In the genomic region with DNA sequence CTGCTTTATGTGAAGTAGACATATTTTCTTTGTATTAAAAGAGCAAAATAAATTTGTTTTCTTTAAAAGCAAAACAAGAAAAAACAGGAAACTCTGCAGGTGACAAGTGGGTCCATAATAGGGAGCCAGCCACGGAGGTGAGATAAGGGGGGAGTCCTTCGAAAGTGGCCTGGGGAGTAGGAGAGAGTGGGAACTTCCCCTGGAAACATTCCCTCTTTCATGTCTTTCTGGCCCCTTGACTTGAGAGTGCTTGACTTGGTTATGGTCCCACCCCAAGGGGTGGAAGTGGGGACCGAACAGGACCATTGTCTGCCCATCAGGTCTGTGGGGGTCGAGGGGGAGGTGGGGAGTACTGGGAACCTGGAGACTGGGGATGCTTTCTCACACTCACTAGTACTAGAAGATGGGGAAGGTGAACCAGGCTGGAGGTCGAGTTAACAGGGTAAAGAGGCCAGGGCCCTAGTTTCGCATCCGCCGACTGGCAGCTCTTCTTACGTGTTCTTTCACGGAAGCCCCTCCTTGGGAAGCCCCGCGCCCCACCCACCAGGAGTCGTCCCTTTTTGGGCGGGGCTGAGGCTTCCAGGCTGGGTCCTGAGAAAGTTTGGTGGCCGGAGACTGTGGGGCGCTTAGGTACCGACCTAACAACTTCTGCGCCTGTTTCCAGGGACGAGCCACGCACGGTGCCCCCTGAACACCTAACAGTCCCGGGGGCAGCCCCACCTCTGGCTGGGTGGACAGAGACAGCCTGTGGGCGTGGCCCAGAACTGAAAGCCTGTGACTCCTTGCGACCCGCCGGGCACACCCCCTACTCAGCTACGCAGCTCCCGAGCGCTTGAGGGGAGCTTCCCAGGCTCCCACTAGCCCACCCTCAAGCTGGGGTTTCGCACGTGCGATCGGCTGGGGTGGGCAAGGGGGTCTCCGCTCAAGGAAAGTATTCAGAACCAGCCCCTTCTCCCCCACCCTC, we compare ENCODE assay signal across 8 cellular contexts. TPM values are rescaled to one million over a fixed set of nuclear protein-coding genes. Genes with fewer than 3 reads are reported as not detected.
DNase-seq lines count a peak whose midpoint lies in the region; ATAC-seq, FAIRE-seq and TF ChIP-seq lines count a peak whose summit lies in the region.

No MANE protein-coding gene starts in this region.

- H3F3A ChIP-seq in DOHH2 (ENCODE audit: control insufficient read depth, insufficient read depth): peaks cover 13% of the 10 kb centered on the region

- peak; percentile 86 to 90 for DNase-seq in activated CD4-positive, alpha-beta T cell treated with anti-CD3 and anti-CD28 coated beads, Interleukin-2, amount 50 U/mL, for 48 hours
- no peak for DNase-seq in endothelial cell of umbilical vein (ENCODE audit: low read depth, low spot score)
- DNase-seq in tibial nerve (ENCODE audit: low spot score in 2 of 2): no peak
- DNase-seq in iPS-NIHi11 (ENCODE audit: low spot score): no peak

- TSS peak; percentile 23 for BruUV-seq in endothelial cell of umbilical vein (replicated peaks; lab: Mats Ljungman, UMichigan)

- WGBS in tibial nerve, 2 donors: 5 to 10% methylated on average over 22 to 33 of the region's 34 CpGs

- no peaks in the 10 kb centered on the region for H3K9me2 ChIP-seq in DOHH2 (replicated peaks; ENCODE audit: control insufficient read depth, low read length)

- no peaks in the 10 kb centered on the region for H3K9me1 ChIP-seq in endothelial cell of umbilical vein (replicated peaks; ENCODE audit: control insufficient read depth, extremely low read depth, insufficient read depth, low read length)

- dilution Hi-C loops in endothelial cell of umbilical vein (cut with MboI; ENCODE audit: extremely low pct_ligation_motif_present, low sequenced_read_pairs): no loop called here

- H3K4me1 ChIP-seq in DOHH2 (ENCODE audit: control insufficient read depth, low read length) (peaks cover 44% of the 10 kb centered on the region), KMS-11 (ENCODE audit: low read depth, poor library complexity, severe bottlenecking) (peaks cover 21% of the 10 kb centered on the region), endothelial cell of umbilical vein (ENCODE audit: control insufficient read depth, extremely low read depth, insufficient read depth, low read length) (peaks cover 12% of the 10 kb centered on the region), neuron (ENCODE audit: insufficient read depth, low read length) (peaks cover 10% of the 10 kb centered on the region), tibial nerve (peaks cover 0 to 68% (median 36%) of the 10 kb centered on the region in 4 donors)

- peak; percentile 43 for ATAC-seq in GM21447 (IDR thresholded peaks at IDR 0.05; ENCODE audit: unreplicated experiment)

- no peak for TF ChIP-seq EP300 in tibial nerve (IDR thresholded peaks at IDR 0.05)

- TF ChIP-seq POLR2A in endothelial cell of umbilical vein (IDR thresholded peaks at IDR 0.05; ENCODE audit: low read depth, low read length) (no peak), tibial nerve (IDR thresholded peaks at IDR 0.05) (no peak)

- H3K4me3 ChIP-seq in DOHH2 (ENCODE audit: low read length) (peak overlapping the region; percentile 90), KMS-11 (IDR thresholded peaks at IDR 0.05; ENCODE audit: insufficient read depth, low read depth, low read length) (no peak overlapping the region), endothelial cell of umbilical vein (replicated peaks in 1 of 3; ENCODE audit: insufficient read depth in 1 of 3, low read depth in 1 of 3, low read length in 3 of 3) (peak overlapping the region; percentile 78 to 89 (median 81)), neuron (ENCODE audit: low read length) (peak overlapping the region; percentile 53), tibial nerve (peak overlapping the region; percentile 66 to 91 (median 82))

- H3K9ac ChIP-seq in KMS-11 (peak overlapping the region; percentile 65; the same call in 1 of the 2 replicates), endothelial cell of umbilical vein (replicated peaks; ENCODE audit: extremely low read depth, insufficient read depth, low read length) (peak overlapping the region; percentile 59)

- CTCF ChIA-PET in endothelial cell of umbilical vein (lab: Charles Lee): interaction anchor here (1.0 to 2.9 kb wide), 7 partner anchors 11 to 205 kb away, joined by 3 to 30 read pairs (median 13); partner anchors contain the start of gene NOL3

- H3K36me3 ChIP-seq in DOHH2 (ENCODE audit: control insufficient read depth, low read length): no peaks in the 10 kb centered on the region
- no peaks in the 10 kb centered on the region for H3K36me3 ChIP-seq in KMS-11 (ENCODE audit: insufficient read depth)
- no peaks in the 10 kb centered on the region for H3K36me3 ChIP-seq in endothelial cell of umbilical vein (ENCODE audit: control insufficient read depth in 2 of 2, extremely low read depth in 1 of 2, insufficient read depth in 2 of 2, low read length in 2 of 2)
- H3K36me3 ChIP-seq in neuron (ENCODE audit: insufficient read depth, low read length): no peaks in the 10 kb centered on the region
- H3K36me3 ChIP-seq in tibial nerve: no peaks in the 10 kb centered on the region

- H3K79me2 ChIP-seq in DOHH2 (ENCODE audit: control insufficient read depth, low read length) (no peaks in the 10 kb centered on the region), KMS-11 (ENCODE audit: insufficient read depth, low read depth) (no peaks in the 10 kb centered on the region), endothelial cell of umbilical vein (ENCODE audit: control insufficient read depth, insufficient read depth, low read length) (no peaks in the 10 kb centered on the region)

- H4K20me1 ChIP-seq in DOHH2 (ENCODE audit: control insufficient read depth, insufficient read depth, low read depth, low read length): peaks cover 13% of the 10 kb centered on the region; the same call in 1 of the 2 replicates
- H4K20me1 ChIP-seq in KMS-11 (ENCODE audit: insufficient read depth): no peaks in the 10 kb centered on the region
- no peaks in the 10 kb centered on the region for H4K20me1 ChIP-seq in endothelial cell of umbilical vein (replicated peaks; ENCODE audit: control insufficient read depth, extremely low read depth, insufficient read depth, low read length)

- H3K4me2 ChIP-seq in DOHH2 (ENCODE audit: low read length) (peak overlapping the region; percentile 93), KMS-11 (peak overlapping the region; percentile 98), endothelial cell of umbilical vein (ENCODE audit: insufficient read depth, low read length) (peak overlapping the region; percentile 94)

- no peaks in the 10 kb centered on the region for H3K9me3 ChIP-seq in DOHH2 (ENCODE audit: control insufficient read depth, insufficient read depth, low read length)
- H3K9me3 ChIP-seq in endothelial cell of umbilical vein (replicated peaks; ENCODE audit: control insufficient read depth, insufficient read depth, low read length): no peaks in the 10 kb centered on the region
- no peaks in the 10 kb centered on the region for H3K9me3 ChIP-seq in neuron (ENCODE audit: low read length)
- H3K9me3 ChIP-seq in tibial nerve: no peaks in the 10 kb centered on the region

- FAIRE-seq in endothelial cell of umbilical vein (lab: Jason Lieb, UNC): peak; percentile 72

- H3K27ac ChIP-seq in DOHH2 (ENCODE audit: low read depth, low read length): no peak overlapping the region
- H3K27ac ChIP-seq in KMS-11: peak overlapping the region; percentile 64
- peak overlapping the region; percentile 18 for H3K27ac ChIP-seq in endothelial cell of umbilical vein (ENCODE audit: insufficient read depth, low read depth, low read length)
- H3K27ac ChIP-seq in tibial nerve: peak overlapping the region; percentile 31 to 87 (median 58)

- H3K27me3 ChIP-seq in DOHH2 (ENCODE audit: control insufficient read depth, low read length) (peaks cover 33% of the 10 kb centered on the region), KMS-11 (ENCODE audit: insufficient read depth, low read depth) (no peaks in the 10 kb centered on the region), endothelial cell of umbilical vein (ENCODE audit: control insufficient read depth in 2 of 2, insufficient read depth in 2 of 2, low read length in 2 of 2) (peaks cover 13 to 16% of the 10 kb centered on the region in 2 experiments), neuron (ENCODE audit: insufficient read depth, low read length) (peaks cover 87% of the 10 kb centered on the region), tibial nerve (peaks cover 0 to 36% of the 10 kb centered on the region in 2 donors)

- TF ChIP-seq CTCF in DOHH2 (IDR thresholded peaks at IDR 0.05; ENCODE audit: low read depth, low read length, poor library complexity, severe bottlenecking): no peak
- no peak for TF ChIP-seq CTCF in KMS-11 (conservative IDR thresholded peaks at IDR 0.05; ENCODE audit: low read depth, low read length)
- no peak for TF ChIP-seq CTCF in endothelial cell of umbilical vein (IDR thresholded peaks at IDR 0.05; ENCODE audit: extremely low read depth in 1 of 2, insufficient read depth in 1 of 2, low read depth in 1 of 2, low read length in 2 of 2)
- no peak for TF ChIP-seq CTCF in tibial nerve (IDR thresholded peaks at IDR 0.05)

- POLR2A ChIA-PET in endothelial cell of umbilical vein (lab: Charles Lee): interaction anchor here (0.9 kb wide), 1 partner anchor 11 kb away, joined by 3 read pairs; the partner anchor contains the start of gene NOL3

- H2AFZ ChIP-seq in KMS-11 (ENCODE audit: low read depth) (peak overlapping the region; percentile 86), endothelial cell of umbilical vein (ENCODE audit: low read depth, low read length) (peak overlapping the region; percentile 95), neuron (ENCODE audit: low read depth, low read length) (peak overlapping the region; percentile 56)

- intact Hi-C loops in endothelial cell of umbilical vein (cut with micrococcal nuclease): loop anchor here (1.0 kb wide), 2 partner anchors 178 to 182 kb away; no protein-coding TSS in a partner anchor

RNA-seq across cellular contexts. Expression of gene TRADD, which starts 0.8 kb away (rescaled TPM):
- total RNA-seq in endothelial cell of umbilical vein: 15.2 and 17.4 TPM in 2 replicates
- polyA plus RNA-seq in endothelial cell of umbilical vein: 22.6 and 23.3 TPM in 2 replicates
- 11.2 and 16.3 TPM in 2 replicates for polyA plus RNA-seq in endothelial cell of umbilical vein (2011; cell fraction: cytosol; rRNA removed)
- polyA plus RNA-seq in endothelial cell of umbilical vein (2011; cell fraction: nucleus; rRNA removed): 16.4 and 19.0 TPM in 2 replicates
- polyA plus RNA-seq in endothelial cell of umbilical vein (2012): 12.3 and 21.4 TPM in 2 replicates
- polyA minus RNA-seq in endothelial cell of umbilical vein: 5.5 and 5.9 TPM in 2 replicates
- 3.2 TPM for polyA minus RNA-seq in endothelial cell of umbilical vein (2011; cell fraction: cytosol; rRNA and poly(A)+ RNA removed)
- 3.7 and 4.8 TPM in 2 replicates for polyA minus RNA-seq in endothelial cell of umbilical vein (2011; cell fraction: nucleus; rRNA and poly(A)+ RNA removed)
- 10 to 100 TPM; 26.0 to 46.5 (median 36.2) TPM for total RNA-seq in tibial nerve

RNA-seq across cellular contexts. Expression of gene FBXL8, which starts 0.8 kb away (rescaled TPM):
- total RNA-seq in endothelial cell of umbilical vein: 5.4 and 7.0 TPM in 2 replicates
- 7.4 and 12.8 TPM in 2 replicates for polyA plus RNA-seq in endothelial cell of umbilical vein
- 2.3 and 3.7 TPM in 2 replicates for polyA plus RNA-seq in endothelial cell of umbilical vein (2011; cell fraction: cytosol; rRNA removed)
- 23.9 and 29.6 TPM in 2 replicates for polyA plus RNA-seq in endothelial cell of umbilical vein (2011; cell fraction: nucleus; rRNA removed)
- polyA plus RNA-seq in endothelial cell of umbilical vein (2012): 2.9 and 4.3 TPM in 2 replicates
- 2.4 and 3.6 TPM in 2 replicates for polyA minus RNA-seq in endothelial cell of umbilical vein
- 4.7 TPM for polyA minus RNA-seq in endothelial cell of umbilical vein (2011; cell fraction: cytosol; rRNA and poly(A)+ RNA removed)
- 2.4 and 10.0 TPM in 2 replicates for polyA minus RNA-seq in endothelial cell of umbilical vein (2011; cell fraction: nucleus; rRNA and poly(A)+ RNA removed)
- total RNA-seq in tibial nerve: 10 to 100 TPM; 17.7 to 58.5 (median 40.0) TPM

RNA-seq across cellular contexts. Expression of gene HSF4, which starts 5.6 kb away (rescaled TPM):
- total RNA-seq in endothelial cell of umbilical vein (4.7 and 5.5 TPM in 2 replicates), tibial nerve (100 to 1,000 TPM; 103 to 167 (median 153) TPM)
- polyA plus RNA-seq in endothelial cell of umbilical vein: 4.8 and 7.9 TPM in 2 replicates
- 0.41 and 0.61 TPM in 2 replicates for polyA plus RNA-seq in endothelial cell of umbilical vein (2011; cell fraction: cytosol; rRNA removed)
- polyA plus RNA-seq in endothelial cell of umbilical vein (2011; cell fraction: nucleus; rRNA removed): 54.5 and 61.7 TPM in 2 replicates
- polyA plus RNA-seq in endothelial cell of umbilical vein (2012): 2.7 and 9.2 TPM in 2 replicates
- 0.49 and 3.3 TPM in 2 replicates for polyA minus RNA-seq in endothelial cell of umbilical vein
- polyA minus RNA-seq in endothelial cell of umbilical vein (2011; cell fraction: cytosol; rRNA and poly(A)+ RNA removed): 2.7 TPM
- polyA minus RNA-seq in endothelial cell of umbilical vein (2011; cell fraction: nucleus; rRNA and poly(A)+ RNA removed): 3.3 and 13.7 TPM in 2 replicates

RNA-seq across cellular contexts. Expression of gene B3GNT9, which starts 8.1 kb away (rescaled TPM):
- 1.6 and 4.0 TPM in 2 replicates for total RNA-seq in endothelial cell of umbilical vein
- 6.4 and 6.8 TPM in 2 replicates for polyA plus RNA-seq in endothelial cell of umbilical vein
- polyA plus RNA-seq in endothelial cell of umbilical vein (2011; cell fraction: cytosol; rRNA removed): 3.6 and 3.9 TPM in 2 replicates
- 3.1 and 3.2 TPM in 2 replicates for polyA plus RNA-seq in endothelial cell of umbilical vein (2011; cell fraction: nucleus; rRNA removed)
- 1.8 and 3.2 TPM in 2 replicates for polyA plus RNA-seq in endothelial cell of umbilical vein (2012)
- 6.5 and 7.6 TPM in 2 replicates for polyA minus RNA-seq in endothelial cell of umbilical vein
- polyA minus RNA-seq in endothelial cell of umbilical vein (2011; cell fraction: cytosol; rRNA and poly(A)+ RNA removed): 7.0 TPM
- 1.4 and 2.5 TPM in 2 replicates for polyA minus RNA-seq in endothelial cell of umbilical vein (2011; cell fraction: nucleus; rRNA and poly(A)+ RNA removed)
- total RNA-seq in tibial nerve: 10 to 100 TPM in 3 of 4 donors, 1 to 10 TPM in 1; 9.3 to 23.1 (median 18.4) TPM

RNA-seq across cellular contexts. Expression of gene NOL3, which starts 11.4 kb away (rescaled TPM):
- 14.4 and 19.4 TPM in 2 replicates for total RNA-seq in endothelial cell of umbilical vein
- polyA plus RNA-seq in endothelial cell of umbilical vein: 16.0 and 19.2 TPM in 2 replicates
- polyA plus RNA-seq in endothelial cell of umbilical vein (2011; cell fraction: cytosol; rRNA removed): 10.4 and 14.4 TPM in 2 replicates
- 28.5 and 29.4 TPM in 2 replicates for polyA plus RNA-seq in endothelial cell of umbilical vein (2011; cell fraction: nucleus; rRNA removed)
- polyA plus RNA-seq in endothelial cell of umbilical vein (2012): 9.2 and 12.4 TPM in 2 replicates
- polyA minus RNA-seq in endothelial cell of umbilical vein: 7.3 and 9.2 TPM in 2 replicates
- 18.3 TPM for polyA minus RNA-seq in endothelial cell of umbilical vein (2011; cell fraction: cytosol; rRNA and poly(A)+ RNA removed)
- polyA minus RNA-seq in endothelial cell of umbilical vein (2011; cell fraction: nucleus; rRNA and poly(A)+ RNA removed): 4.4 and 5.7 TPM in 2 replicates
- total RNA-seq in tibial nerve: 10 to 100 TPM; 55.5 to 95.4 (median 76.6) TPM

Comparison
In these comparisons a context has a peak if more than half of its experiments do, and no peak if none do; other contexts are left out.
1. DNase-seq: peak in activated CD4-positive, alpha-beta T cell treated with anti-CD3 and anti-CD28 coated beads, Interleukin-2, amount 50 U/mL, for 48 hours (2 of 2); none in endothelial cell of umbilical vein (single experiment), tibial nerve (0 of 2) and iPS-NIHi11 (single experiment).
2. RNA of gene HSF4, which starts 5.6 kb away (total RNA-seq): 103 to 167 TPM in tibial nerve; 4.7 to 5.5 TPM in endothelial cell of umbilical vein; every median in the first group is over 10 times any median in the second.
3. Peak in every context shown above with its lines, with median percentiles within 50 percentile points of each other: H3K4me2 ChIP-seq and H2AFZ ChIP-seq.